ENCODE assay signal across 13 cellular contexts in the genomic region with DNA sequence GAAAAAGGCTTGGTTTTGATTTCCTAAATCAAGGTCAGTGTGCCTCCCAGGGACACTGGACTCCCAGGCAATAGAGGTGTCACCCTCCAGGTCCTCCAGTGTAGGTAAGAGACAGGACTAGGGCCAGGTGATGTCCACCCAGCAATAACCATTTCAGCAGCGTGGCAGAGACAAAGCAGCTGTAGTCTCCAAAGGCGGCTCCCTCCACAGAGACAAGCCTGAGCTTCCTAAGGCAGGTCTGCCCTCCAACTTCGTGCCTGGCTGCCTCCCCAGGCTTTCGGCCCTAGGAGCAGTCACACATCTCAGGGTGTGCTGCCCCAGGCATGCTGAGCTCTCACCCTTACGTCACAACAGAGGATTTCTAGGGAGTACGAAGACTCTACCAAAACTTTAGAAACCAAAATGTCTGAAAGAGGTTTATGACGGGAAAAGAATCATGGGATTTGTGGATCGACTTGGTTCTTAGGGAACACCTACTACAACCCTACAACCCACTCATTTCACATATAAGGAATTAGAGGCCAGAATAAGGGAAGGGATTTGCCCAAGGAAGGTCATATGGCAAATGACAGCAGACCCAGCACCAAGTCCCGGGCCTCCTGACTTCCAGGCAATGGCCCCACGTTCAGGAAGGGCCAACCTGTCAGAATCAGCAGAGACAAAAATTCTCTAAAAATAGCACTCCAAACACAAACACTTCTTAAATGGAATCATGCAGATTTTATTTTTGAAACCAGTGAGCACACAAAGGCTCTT.
A peak's percentile ranks its signal among the peaks of the same experiment; 100 is the strongest.
DNase-seq lines count a peak whose midpoint lies in the region; ATAC-seq and TF ChIP-seq lines count a peak whose summit lies in the region.
"Had no signal": no experiment of that assay in that cellular context is flagged by ENCODE, and none has a peak within 500 bp of the region (broad histone marks: within the 10 kb centered on the region; RNA-seq: fewer than 3 reads in every experiment).

No MANE protein-coding gene starts in this region.

- no peaks in the 10 kb centered on the region for H4K20me1 ChIP-seq in H9 (ENCODE audit: control insufficient read depth, insufficient read depth, insufficient read length)

- no peak overlapping the region for H3K18ac ChIP-seq in H9 (ENCODE audit: insufficient read length, low read depth, low read length)

- H2BK120ac ChIP-seq in H9 (ENCODE audit: low read depth, low read length, poor library complexity, severe bottlenecking): no peak overlapping the region

- intact Hi-C loops in left ventricle myocardium superior (cut with micrococcal nuclease): no loop called here

- no peak overlapping the region for H4K5ac ChIP-seq in H9 (ENCODE audit: insufficient read length, low read depth, low read length)

- H3K27me3 Mint-ChIP-seq in H9 (ENCODE audit: low read depth): no peaks in the 10 kb centered on the region
- H3K27me3 Mint-ChIP-seq in T-helper 2 cell treated with Interferon-gamma antibody and Interleukin-4, amounts not matched to agents 5 μg/mL and 100 μg/mL, for 36 hours (ENCODE audit: low read depth): no peaks in the 10 kb centered on the region

- no peaks in the 10 kb centered on the region for H3K79me1 ChIP-seq in H9 (ENCODE audit: insufficient read depth, low read depth, low read length, poor library complexity, severe bottlenecking)

- H3K4me2 ChIP-seq in H9 (ENCODE audit: insufficient read depth, insufficient read length, low read length): no peak overlapping the region
- H3K4me2 ChIP-seq in parathyroid adenoma (ENCODE audit: low read length): no peak overlapping the region

- H3T11ph ChIP-seq in H9 (ENCODE audit: low read length): no peak overlapping the region

- H2AK5ac ChIP-seq in H9 (ENCODE audit: insufficient read length, low read length): no peak overlapping the region

- H2AFZ ChIP-seq in H9 (ENCODE audit: low read length): no peak overlapping the region
- H2AFZ ChIP-seq in parathyroid adenoma: peak overlapping the region; percentile 61

- no peak for TF ChIP-seq CTCF in H9 (conservative IDR thresholded peaks at IDR 0.05)
- TF ChIP-seq CTCF in coronary artery (IDR thresholded peaks at IDR 0.05): no peak
- TF ChIP-seq CTCF in parathyroid adenoma (IDR thresholded peaks at IDR 0.05): no peak

- no peak overlapping the region for H3K4ac ChIP-seq in H9 (ENCODE audit: low read depth, low read length)

- H3K23ac ChIP-seq in H9 (ENCODE audit: insufficient read length, low read depth, low read length): no peak overlapping the region

- H3K4me1 Mint-ChIP-seq in H9: peaks cover 13 to 14% of the 10 kb centered on the region in 2 experiments
- H3K4me1 Mint-ChIP-seq in T-helper 2 cell treated with Interferon-gamma antibody and Interleukin-4, amounts not matched to agents 5 μg/mL and 100 μg/mL, for 36 hours (ENCODE audit: low read depth): no peaks in the 10 kb centered on the region
- H3K4me1 Mint-ChIP-seq: natural killer cell had no signal

- no peak overlapping the region for H2BK12ac ChIP-seq in H9 (ENCODE audit: insufficient read length, low read depth, low read length)

- no peaks in the 10 kb centered on the region for H3K36me3 ChIP-seq in parathyroid adenoma (ENCODE audit: control insufficient read depth, insufficient read depth, low read length)

- no CpG with 5 or more reads among the region's 10 CpGs for WGBS in H9 (ENCODE audit: extremely low coverage, insufficient read length, low lambda C conversion rate)

- H3K9ac ChIP-seq in H9 (ENCODE audit: extremely low read depth, insufficient read length, low read length): no peak overlapping the region
- no peak overlapping the region for H3K9ac ChIP-seq in parathyroid adenoma

- H3K56ac ChIP-seq in H9 (ENCODE audit: insufficient read length, low read depth, low read length): no peak overlapping the region

- H3K27me3 ChIP-seq in H9 (ENCODE audit: insufficient read depth, low read length) (no peaks in the 10 kb centered on the region), parathyroid adenoma (ENCODE audit: control insufficient read depth, insufficient read depth, low read length) (no peaks in the 10 kb centered on the region)

- peaks cover 7 to 11% (median 8%) of the 10 kb centered on the region in 3 experiments; a peak in 5 of 7 replicates for H3K36me3 Mint-ChIP-seq in H9 (ENCODE audit: insufficient read depth in 1 of 3, low read depth in 3 of 3)
- no peaks in the 10 kb centered on the region for H3K36me3 Mint-ChIP-seq in T-helper 2 cell treated with Interferon-gamma antibody and Interleukin-4, amounts not matched to agents 5 μg/mL and 100 μg/mL, for 36 hours (ENCODE audit: low read depth)
- H3K36me3 Mint-ChIP-seq: natural killer cell had no signal

- peak; percentile 51 for ATAC-seq in left ventricle myocardium superior
- ATAC-seq in GM21423 (IDR thresholded peaks at IDR 0.05; ENCODE audit: unreplicated experiment): no peak

- H2BK5ac ChIP-seq in H9 (ENCODE audit: insufficient read length, low read length): no peak overlapping the region

- DNase-seq in H9: no peak
- DNase-seq in coronary artery (ENCODE audit: low spot score): no peak
- DNase-seq in left ventricle myocardium superior: no peak
- DNase-seq in T-helper 2 cell treated with Interferon-gamma antibody and Interleukin-4, amounts not matched to agents 5 μg/mL and 100 μg/mL, for 36 hours (ENCODE audit: low spot score): no peak
- DNase-seq in DMS79 (lab: John Stamatoyannopoulos, UW): no peak
- DNase-seq in midbrain (lab: John Stamatoyannopoulos, UW): no peak
- DNase-seq: activated CD4-positive, alpha-beta T cell treated with anti-CD3 and anti-CD28 coated beads for 48 hours; activated effector memory CD4-positive, alpha-beta T cell treated with anti-CD3 and anti-CD28 coated beads, Interleukin-2, amount 50 U/mL, for 16 hours; natural killer cell; psoas muscle had no signal

- H3K4me1 ChIP-seq in H9 (ENCODE audit: insufficient read depth, low read length) (no peaks in the 10 kb centered on the region), parathyroid adenoma (peaks cover 3% of the 10 kb centered on the region)
- H3K4me1 ChIP-seq: psoas muscle had no signal

- H3K9me3 ChIP-seq in H9 (ENCODE audit: control insufficient read depth, low read depth, low read length): no peaks in the 10 kb centered on the region
- H3K9me3 ChIP-seq in parathyroid adenoma (ENCODE audit: control insufficient read depth, low read length): no peaks in the 10 kb centered on the region

- H3K4me3 ChIP-seq in coronary artery (no peak overlapping the region), parathyroid adenoma (ENCODE audit: low read depth, low read length) (no peak overlapping the region)
- H3K4me3 ChIP-seq: psoas muscle had no signal

- H2BK15ac ChIP-seq in H9 (ENCODE audit: low read depth, low read length): no peak overlapping the region

- no peak overlapping the region for H4K8ac ChIP-seq in H9 (replicated peaks; ENCODE audit: insufficient read length, low read depth, low read length)

- no peak overlapping the region for H3K14ac ChIP-seq in H9 (ENCODE audit: insufficient read depth, low read length)

- no peak overlapping the region for H3K27ac ChIP-seq in H9 (ENCODE audit: insufficient read length, low read depth, low read length)
- H3K27ac ChIP-seq in coronary artery: peak overlapping the region; percentile 75 to 90
- no peak overlapping the region for H3K27ac ChIP-seq in parathyroid adenoma
- H3K27ac ChIP-seq: C4-2B, psoas muscle had no signal

- H4K91ac ChIP-seq in H9 (ENCODE audit: insufficient read length, low read depth, low read length): no peak overlapping the region

- no peak overlapping the region for H3K4me3 Mint-ChIP-seq in H9
- H3K4me3 Mint-ChIP-seq in T-helper 2 cell treated with Interferon-gamma antibody and Interleukin-4, amounts not matched to agents 5 μg/mL and 100 μg/mL, for 36 hours: no peak overlapping the region
- H3K4me3 Mint-ChIP-seq: natural killer cell had no signal

- H3K23me2 ChIP-seq in H9 (ENCODE audit: insufficient read length, low read depth, low read length, poor library complexity, severe bottlenecking): no peaks in the 10 kb centered on the region

- H3K79me2 ChIP-seq in H9 (ENCODE audit: insufficient read depth, low read length): no peaks in the 10 kb centered on the region
- H3K79me2 ChIP-seq in parathyroid adenoma: no peaks in the 10 kb centered on the region

- peaks cover 0 to 3% of the 10 kb centered on the region in 2 experiments; a peak in 1 of 5 replicates for H3K9me3 Mint-ChIP-seq in H9
- H3K9me3 Mint-ChIP-seq in T-helper 2 cell treated with Interferon-gamma antibody and Interleukin-4, amounts not matched to agents 5 μg/mL and 100 μg/mL, for 36 hours: no peaks in the 10 kb centered on the region
- H3K9me3 Mint-ChIP-seq: natural killer cell had no signal

- peak overlapping the region; percentile 57 to 78 (median 73); a peak in 5 of 7 replicates for H3K27ac Mint-ChIP-seq in H9
- no peak overlapping the region for H3K27ac Mint-ChIP-seq in T-helper 2 cell treated with Interferon-gamma antibody and Interleukin-4, amounts not matched to agents 5 μg/mL and 100 μg/mL, for 36 hours
- H3K27ac Mint-ChIP-seq: natural killer cell had no signal

- H2BK20ac ChIP-seq in H9 (ENCODE audit: low read depth, low read length, poor library complexity, severe bottlenecking): no peak overlapping the region

Comparison
In these comparisons a context has a peak if more than half of its experiments do, and no peak if none do; other contexts are left out.
1. H3K27ac ChIP-seq: peak in coronary artery (2 of 2); none in H9 (single experiment) and parathyroid adenoma (single experiment).